ENCODE assay signal across 22 cellular contexts in genomic region chr2:12809526-12809925, GRCh38.
DNase-seq lines count a peak whose midpoint lies in the region; ATAC-seq and TF ChIP-seq lines count a peak whose summit lies in the region.
"Had no signal": no experiment of that assay in that cellular context is flagged by ENCODE, and none has a peak within 500 bp of the region (broad histone marks: within the 10 kb centered on the region; RNA-seq: fewer than 3 reads in every experiment).

No MANE protein-coding gene starts in this region.

- H3K27me3 ChIP-seq in A673 (replicated peaks; ENCODE audit: insufficient read depth, low read depth, low read length, poor library complexity) (no peaks in the 10 kb centered on the region), right cardiac atrium (ENCODE audit: control insufficient read depth, insufficient read depth) (no peaks in the 10 kb centered on the region), parathyroid adenoma (ENCODE audit: control insufficient read depth, insufficient read depth, low read length) (no peaks in the 10 kb centered on the region)
- H3K27me3 ChIP-seq: BE2C, tibial nerve had no signal

- no peak overlapping the region for H3K4me3 Mint-ChIP-seq in activated naive CD8-positive, alpha-beta T cell treated with anti-CD3 and anti-CD28 coated beads for 36 hours
- H3K4me3 Mint-ChIP-seq in mesothelial cell of epicardium = no peak overlapping the region
- H3K4me3 Mint-ChIP-seq: activated naive CD4-positive, alpha-beta T cell treated with anti-CD3 and anti-CD28 coated beads for 36 hours; central memory CD8-positive, alpha-beta T cell had no signal

- POLR2A ChIA-PET in A673 (lab: Charles Lee; ENCODE audit: low non-redundant PET) = no interaction called here

- WGBS in right cardiac atrium = 40% methylated on average over 4 of the region's 4 CpGs

- H3K36me3 ChIP-seq in A673 (ENCODE audit: insufficient read depth, low read length, poor library complexity, severe bottlenecking) (no peaks in the 10 kb centered on the region), parathyroid adenoma (ENCODE audit: control insufficient read depth, insufficient read depth, low read length) (no peaks in the 10 kb centered on the region)
- H3K36me3 ChIP-seq: BE2C, tibial nerve had no signal

- BruUV-seq in A673 (replicated peaks; lab: Mats Ljungman, UMichigan) = no TSS peak

- no peak overlapping the region for H2AFZ ChIP-seq in parathyroid adenoma

- H3K4me1 ChIP-seq in A673 (ENCODE audit: insufficient read depth, low read length, poor library complexity, severe bottlenecking) = peaks cover 9% of the 10 kb centered on the region
- peaks cover 16% of the 10 kb centered on the region for H3K4me1 ChIP-seq in right cardiac atrium (ENCODE audit: control insufficient read depth, insufficient read depth, low read length)
- H3K4me1 ChIP-seq in parathyroid adenoma = no peaks in the 10 kb centered on the region

- intact Hi-C loops in A673 (cut with micrococcal nuclease; ENCODE audit: unreplicated experiment) (no loop called here), right cardiac atrium (cut with DNase I) (loop anchor here in 1 of 4 donors (5.0 kb wide), 1 partner anchor 123 kb away; no protein-coding TSS in a partner anchor)

- no peak for TF ChIP-seq CTCF in A673 (conservative IDR thresholded peaks at IDR 0.05; ENCODE audit: low read depth, low read length)
- no peak for TF ChIP-seq CTCF in parathyroid adenoma (IDR thresholded peaks at IDR 0.05)
- no peak for TF ChIP-seq CTCF in mesothelial cell of epicardium (IDR thresholded peaks at IDR 0.05; ENCODE audit: unreplicated experiment)

- no peak overlapping the region for H3K9ac ChIP-seq in parathyroid adenoma

- peak; percentile 87 to 90 for ATAC-seq in right cardiac atrium
- no peak for ATAC-seq in GM18909 (IDR thresholded peaks at IDR 0.05; ENCODE audit: poor library complexity, unreplicated experiment)

- H3K4me3 ChIP-seq in A673 (ENCODE audit: low read depth, low read length, poor library complexity, severe bottlenecking) = no peak overlapping the region
- no peak overlapping the region for H3K4me3 ChIP-seq in right cardiac atrium (ENCODE audit: low read length)
- no peak overlapping the region for H3K4me3 ChIP-seq in parathyroid adenoma (ENCODE audit: low read depth, low read length)
- H3K4me3 ChIP-seq: tibial nerve had no signal

- no peaks in the 10 kb centered on the region for H3K9me3 Mint-ChIP-seq in activated naive CD8-positive, alpha-beta T cell treated with anti-CD3 and anti-CD28 coated beads for 36 hours
- H3K9me3 Mint-ChIP-seq in mesothelial cell of epicardium = no peaks in the 10 kb centered on the region
- H3K9me3 Mint-ChIP-seq: activated naive CD4-positive, alpha-beta T cell treated with anti-CD3 and anti-CD28 coated beads for 36 hours; central memory CD8-positive, alpha-beta T cell had no signal

- H3K27me3 Mint-ChIP-seq in activated naive CD8-positive, alpha-beta T cell treated with anti-CD3 and anti-CD28 coated beads for 36 hours = peaks cover 22% of the 10 kb centered on the region
- peaks cover 1% of the 10 kb centered on the region for H3K27me3 Mint-ChIP-seq in mesothelial cell of epicardium (ENCODE audit: low read depth)

- no peaks in the 10 kb centered on the region for H3K79me2 ChIP-seq in parathyroid adenoma

- no peaks in the 10 kb centered on the region for H3K9me3 ChIP-seq in A673 (ENCODE audit: low read depth, low read length, poor library complexity, severe bottlenecking)
- H3K9me3 ChIP-seq in right cardiac atrium (ENCODE audit: control insufficient read depth, low read length) = no peaks in the 10 kb centered on the region
- H3K9me3 ChIP-seq in parathyroid adenoma (ENCODE audit: control insufficient read depth, low read length) = no peaks in the 10 kb centered on the region
- H3K9me3 ChIP-seq: BE2C, tibial nerve had no signal

- H3K4me2 ChIP-seq in parathyroid adenoma (ENCODE audit: low read length) = no peak overlapping the region

- CTCF ChIA-PET in A673 (lab: Charles Lee) = no interaction called here

- H3K36me3 Mint-ChIP-seq in activated naive CD8-positive, alpha-beta T cell treated with anti-CD3 and anti-CD28 coated beads for 36 hours = no peaks in the 10 kb centered on the region
- H3K36me3 Mint-ChIP-seq in mesothelial cell of epicardium = no peaks in the 10 kb centered on the region

- H3K27ac ChIP-seq in A673 (ENCODE audit: low read depth, low read length, poor library complexity, severe bottlenecking) (peak overlapping the region; percentile 19), right cardiac atrium (ENCODE audit: low read length) (peak overlapping the region; percentile 62), parathyroid adenoma (peak overlapping the region; percentile 30)

- DNase-seq in A673 (ENCODE audit: low spot score) (no peak), dermis blood vessel endothelial cell (peak; percentile 80), right cardiac atrium (peak; percentile 66 to 83 (median 78)), DMS79 treated with DMSO at 0.1 percent for 48 hours (lab: John Stamatoyannopoulos, UW) (no peak), mesothelial cell of epicardium (ENCODE audit: low spot score in 2 of 2, unreplicated experiment in 2 of 2) (no peak)
- DNase-seq in activated naive CD8-positive, alpha-beta T cell treated with anti-CD3 and anti-CD28 coated beads for 36 hours = no peak
- DNase-seq: activated CD4-positive, alpha-beta T cell treated with anti-CD3 and anti-CD28 coated beads for 1 hour; activated naive CD4-positive, alpha-beta T cell treated with anti-CD3 and anti-CD28 coated beads for 36 hours; activated T-cell treated with anti-CD3 and anti-CD28 coated beads, Interleukin-2, amount 50 U/mL, for 48 hours; anterior cingulate cortex; BE2C; DND-41; NCI-H1092 treated with DMSO at 0.1 percent for 48 hours; NCI-H2029 treated with DMSO at 0.1 percent for 48 hours; NCI-H345; NCI-H774; stimulated activated CD4-positive, alpha-beta T cell treated with anti-CD3 and anti-CD28 coated beads, Interleukin-4, amount 100 ng/mL, for 24 hours; stimulated activated naive CD4-positive, alpha-beta T cell treated with Interleukin-2 at 50 U/mL for 16 hours had no signal

- peaks cover 7% of the 10 kb centered on the region for H3K4me1 Mint-ChIP-seq in activated naive CD8-positive, alpha-beta T cell treated with anti-CD3 and anti-CD28 coated beads for 36 hours
- no peaks in the 10 kb centered on the region for H3K4me1 Mint-ChIP-seq in mesothelial cell of epicardium
- H3K4me1 Mint-ChIP-seq: central memory CD8-positive, alpha-beta T cell had no signal

- no peak overlapping the region for H3K27ac Mint-ChIP-seq in activated naive CD8-positive, alpha-beta T cell treated with anti-CD3 and anti-CD28 coated beads for 36 hours
- H3K27ac Mint-ChIP-seq in mesothelial cell of epicardium = no peak overlapping the region
- H3K27ac Mint-ChIP-seq: activated naive CD4-positive, alpha-beta T cell treated with anti-CD3 and anti-CD28 coated beads for 36 hours had no signal

Comparison
In these comparisons a context has a peak if more than half of its experiments do, and no peak if none do; other contexts are left out.
1. DNase-seq: peak in dermis blood vessel endothelial cell (single experiment) and right cardiac atrium (3 of 3); none in A673 (single experiment), DMS79 treated with DMSO at 0.1 percent for 48 hours (single experiment), activated naive CD8-positive, alpha-beta T cell treated with anti-CD3 and anti-CD28 coated beads for 36 hours (single experiment) and mesothelial cell of epicardium (0 of 2).
2. Peak in every context shown above with its lines, with median percentiles within 50 percentile points of each other: H3K27ac ChIP-seq.